In the genomic region with DNA sequence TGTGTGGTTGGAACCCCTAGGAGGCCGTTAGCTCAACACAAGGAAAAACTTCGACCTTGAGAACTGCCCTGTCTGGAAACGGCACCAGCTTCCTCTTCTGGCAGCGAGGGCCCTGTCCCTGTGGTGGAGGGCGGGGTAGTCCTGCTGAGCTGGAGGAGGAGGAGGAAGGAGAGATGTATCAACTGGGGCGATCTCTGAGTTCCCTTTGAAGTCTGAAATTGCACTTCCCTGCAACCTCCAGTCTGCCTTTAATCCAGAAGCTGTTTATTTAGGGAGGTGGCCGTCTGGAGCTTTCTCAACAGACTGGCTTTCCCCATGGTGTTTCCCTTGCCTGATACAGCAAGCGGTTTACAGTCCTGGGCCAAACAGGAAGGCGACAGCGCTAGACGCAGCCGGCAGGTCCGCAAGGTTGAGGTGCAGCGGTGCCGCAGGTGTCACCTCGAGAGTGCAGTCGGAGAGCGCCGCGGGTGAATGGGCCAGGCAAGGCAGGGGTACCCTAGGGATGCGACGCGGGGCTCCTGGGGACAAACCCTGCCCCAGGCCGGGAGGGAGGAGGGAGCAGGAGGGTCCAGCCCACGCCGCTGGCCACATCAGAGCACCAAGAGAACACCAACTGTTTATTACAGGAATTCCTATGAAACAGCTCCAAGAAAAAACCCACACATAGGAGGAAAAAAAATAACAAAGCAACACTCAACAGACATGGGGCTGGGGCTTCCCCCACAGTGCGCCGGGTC, we compare ENCODE assay signal across 8 cellular contexts. TPM values are rescaled to one million over a fixed set of nuclear protein-coding genes. Genes with fewer than 3 reads are reported as not detected.
DNase-seq lines count a peak whose midpoint lies in the region; ATAC-seq, FAIRE-seq and TF ChIP-seq lines count a peak whose summit lies in the region.

No MANE protein-coding gene starts in this region.

- H3K36me3 ChIP-seq in DOHH2 (ENCODE audit: control insufficient read depth, low read length) (no peaks in the 10 kb centered on the region), MG63 (peaks cover 16% of the 10 kb centered on the region), esophagus squamous epithelium (peaks cover 0 to 22% (median 0%) of the 10 kb centered on the region in 3 donors)
- H3K36me3 ChIP-seq in naive thymus-derived CD4-positive, alpha-beta T cell (ENCODE audit: control insufficient read depth in 2 of 3, insufficient read depth in 3 of 3, low read length in 3 of 3): no peaks in the 10 kb centered on the region

- DNase-seq in MG63 (peak; percentile 71), esophagus squamous epithelium (lab: John Stamatoyannopoulos, UW) (peak; percentile 35), urothelium cell line (ENCODE audit: low spot score) (no peak)
- DNase-seq in activated CD8-positive, alpha-beta T cell treated with anti-CD3 and anti-CD28 coated beads for 36 hours: peak; percentile 41
- peak in 5 of 9 donors; percentile 21 to 36 (median 27) for DNase-seq in naive thymus-derived CD4-positive, alpha-beta T cell

- peaks cover 56% of the 10 kb centered on the region for H3K27me3 ChIP-seq in DOHH2 (ENCODE audit: control insufficient read depth, low read length)
- no peaks in the 10 kb centered on the region for H3K27me3 ChIP-seq in MG63
- H3K27me3 ChIP-seq in esophagus squamous epithelium: no peaks in the 10 kb centered on the region
- H3K27me3 ChIP-seq in naive thymus-derived CD4-positive, alpha-beta T cell (ENCODE audit: control insufficient read depth in 2 of 2, insufficient read depth in 2 of 2, low read length in 2 of 2): peaks cover 0 to 4% of the 10 kb centered on the region in 2 donors

- 0% methylated on average over 13 to 14 of the region's 28 CpGs for WGBS in esophagus squamous epithelium, 2 donors

- H3K4me2 ChIP-seq in DOHH2 (ENCODE audit: low read length): peak overlapping the region; percentile 34

- H3K4me3 Mint-ChIP-seq in activated CD8-positive, alpha-beta T cell treated with anti-CD3 and anti-CD28 coated beads for 36 hours: peak overlapping the region; percentile 62
- H3K4me3 Mint-ChIP-seq in naive thymus-derived CD4-positive, alpha-beta T cell: peak overlapping the region; percentile 83 to 89 (median 86)

- no peak for FAIRE-seq in urothelium cell line (lab: Jason Lieb, UNC)

- no peaks in the 10 kb centered on the region for H3K36me3 Mint-ChIP-seq in activated CD8-positive, alpha-beta T cell treated with anti-CD3 and anti-CD28 coated beads for 36 hours (ENCODE audit: low read depth)
- peaks cover 0 to 2% (median 0%) of the 10 kb centered on the region in 5 donors for H3K36me3 Mint-ChIP-seq in naive thymus-derived CD4-positive, alpha-beta T cell

- CTCF ChIA-PET in activated CD8-positive, alpha-beta T cell treated with anti-CD3 and anti-CD28 coated beads for 36 hours (lab: Charles Lee): interaction anchor here (0.8 to 11.5 kb wide), 10 partner anchors 9 to 251 kb away, joined by 3 to 177 read pairs (median 5); no protein-coding TSS in a partner anchor
- CTCF ChIA-PET in naive thymus-derived CD4-positive, alpha-beta T cell (lab: Charles Lee): interaction anchor here (1.0 to 7.4 kb wide), 8 partner anchors 8 to 251 kb away, joined by 3 to 46 read pairs (median 4); a partner anchor contains a TSS

- no peak overlapping the region for H3K27ac Mint-ChIP-seq in activated CD8-positive, alpha-beta T cell treated with anti-CD3 and anti-CD28 coated beads for 36 hours
- H3K27ac Mint-ChIP-seq in naive thymus-derived CD4-positive, alpha-beta T cell: no peak overlapping the region

- ATAC-seq in activated CD8-positive, alpha-beta T cell treated with anti-CD3 and anti-CD28 coated beads for 36 hours: peak; percentile 75
- ATAC-seq in naive thymus-derived CD4-positive, alpha-beta T cell: peak; percentile 83
- ATAC-seq in HG02840 (IDR thresholded peaks at IDR 0.05; ENCODE audit: low FRiP score, unreplicated experiment) (no peak), HG03175 (IDR thresholded peaks at IDR 0.05; ENCODE audit: unreplicated experiment) (no peak)

- peaks cover 13% of the 10 kb centered on the region for H3K4me1 Mint-ChIP-seq in activated CD8-positive, alpha-beta T cell treated with anti-CD3 and anti-CD28 coated beads for 36 hours (ENCODE audit: low read depth)
- H3K4me1 Mint-ChIP-seq in naive thymus-derived CD4-positive, alpha-beta T cell: peaks cover 9 to 16% (median 13%) of the 10 kb centered on the region in 7 donors

- no peaks in the 10 kb centered on the region for H3K79me2 ChIP-seq in DOHH2 (ENCODE audit: control insufficient read depth, low read length)

- no peaks in the 10 kb centered on the region for H3K9me3 Mint-ChIP-seq in activated CD8-positive, alpha-beta T cell treated with anti-CD3 and anti-CD28 coated beads for 36 hours
- H3K9me3 Mint-ChIP-seq in naive thymus-derived CD4-positive, alpha-beta T cell: no peaks in the 10 kb centered on the region

- H3K4me1 ChIP-seq in DOHH2 (ENCODE audit: control insufficient read depth, low read length): peaks cover 17% of the 10 kb centered on the region
- H3K4me1 ChIP-seq in esophagus squamous epithelium: peaks cover 23 to 56% (median 33%) of the 10 kb centered on the region in 3 donors
- H3K4me1 ChIP-seq in naive thymus-derived CD4-positive, alpha-beta T cell (ENCODE audit: control insufficient read depth in 2 of 2, insufficient read depth in 2 of 2, low read length in 2 of 2): peaks cover 0 to 7% of the 10 kb centered on the region in 2 donors

- intact Hi-C loops in activated CD8-positive, alpha-beta T cell treated with anti-CD3 and anti-CD28 coated beads for 36 hours (cut with micrococcal nuclease): loop anchor here (5.0 kb wide), 1 partner anchor 311 kb away; no protein-coding TSS in a partner anchor
- intact Hi-C loops in esophagus squamous epithelium (cut with DNase I): loop anchor here (10.0 kb wide), 2 partner anchors 94 to 254 kb away; a partner anchor contains a TSS
- intact Hi-C loops in naive thymus-derived CD4-positive, alpha-beta T cell (cut with micrococcal nuclease): no loop called here

- H4K20me1 ChIP-seq in DOHH2 (ENCODE audit: control insufficient read depth, insufficient read depth, low read depth, low read length): no peaks in the 10 kb centered on the region

- no peak overlapping the region for H3K4me3 ChIP-seq in DOHH2 (ENCODE audit: low read length)
- no peak overlapping the region for H3K4me3 ChIP-seq in MG63
- peak overlapping the region; percentile 39 to 69 (median 45) for H3K4me3 ChIP-seq in esophagus squamous epithelium
- peak overlapping the region; percentile 60 for H3K4me3 ChIP-seq in naive thymus-derived CD4-positive, alpha-beta T cell (ENCODE audit: low read length)

- H3K27ac ChIP-seq in DOHH2 (ENCODE audit: low read depth, low read length) (no peak overlapping the region), esophagus squamous epithelium (peak overlapping the region; percentile 77 to 89 (median 83))
- no peak overlapping the region for H3K27ac ChIP-seq in naive thymus-derived CD4-positive, alpha-beta T cell (ENCODE audit: low read depth, low read length)

- TF ChIP-seq POLR2A in esophagus squamous epithelium (IDR thresholded peaks at IDR 0.05): no peak

- no peaks in the 10 kb centered on the region for H3K9me3 ChIP-seq in DOHH2 (ENCODE audit: control insufficient read depth, insufficient read depth, low read length)
- no peaks in the 10 kb centered on the region for H3K9me3 ChIP-seq in MG63
- H3K9me3 ChIP-seq in esophagus squamous epithelium: no peaks in the 10 kb centered on the region
- no peaks in the 10 kb centered on the region for H3K9me3 ChIP-seq in naive thymus-derived CD4-positive, alpha-beta T cell (ENCODE audit: control insufficient read depth in 2 of 3, low read length in 3 of 3)

- H3K27me3 Mint-ChIP-seq in activated CD8-positive, alpha-beta T cell treated with anti-CD3 and anti-CD28 coated beads for 36 hours: peaks cover 35% of the 10 kb centered on the region
- H3K27me3 Mint-ChIP-seq in naive thymus-derived CD4-positive, alpha-beta T cell: peaks cover 0 to 45% (median 12%) of the 10 kb centered on the region in 5 donors

- TF ChIP-seq CTCF in DOHH2 (IDR thresholded peaks at IDR 0.05; ENCODE audit: low read depth, low read length, poor library complexity, severe bottlenecking) (no peak), esophagus squamous epithelium (IDR thresholded peaks at IDR 0.05) (no peak)
- TF ChIP-seq CTCF in activated CD8-positive, alpha-beta T cell treated with anti-CD3 and anti-CD28 coated beads for 36 hours (IDR thresholded peaks at IDR 0.05): no peak

- H3F3A ChIP-seq in DOHH2 (ENCODE audit: control insufficient read depth, insufficient read depth): no peaks in the 10 kb centered on the region

- no peaks in the 10 kb centered on the region for H3K9me2 ChIP-seq in DOHH2 (replicated peaks; ENCODE audit: control insufficient read depth, low read length)

- POLR2A ChIA-PET in activated CD8-positive, alpha-beta T cell treated with anti-CD3 and anti-CD28 coated beads for 36 hours (lab: Charles Lee): interaction anchor here (0.8 to 3.1 kb wide), 8 partner anchors 10 to 136 kb away, joined by 3 to 15 read pairs (median 5); a partner anchor contains a TSS
- POLR2A ChIA-PET in naive thymus-derived CD4-positive, alpha-beta T cell (lab: Charles Lee): interaction anchor here (1.5 to 1.8 kb wide), 4 partner anchors 11 to 141 kb away, joined by 3 to 16 read pairs (median 6); a partner anchor contains a TSS

RNA-seq across cellular contexts. Expression of a gene that starts 11.3 kb away (rescaled TPM):
- 34.0 and 52.0 TPM in 2 replicates for total RNA-seq in MG63 (2014; rRNA removed; shearing (Covaris generic); ENCODE audit: low replicate concordance)
- total RNA-seq in activated CD8-positive, alpha-beta T cell treated with anti-CD3 and anti-CD28 coated beads for 36 hours: 10 to 100 TPM; 69.5 to 70.0 TPM
- 10 to 100 TPM in 3 of 4 donors, 1 to 10 TPM in 1; 9.9 to 25.2 (median 20.8) TPM for total RNA-seq in esophagus squamous epithelium
- 10 to 100 TPM; 13.0 to 40.5 (median 24.6) TPM for total RNA-seq in naive thymus-derived CD4-positive, alpha-beta T cell
- 10 to 100 TPM; 26.5 to 42.8 TPM for polyA plus RNA-seq in naive thymus-derived CD4-positive, alpha-beta T cell

Comparison
In these comparisons a context has a peak if more than half of its experiments do, and no peak if none do; other contexts are left out.
1. H3K27ac ChIP-seq: peak in esophagus squamous epithelium (4 of 4); none in DOHH2 (single experiment) and naive thymus-derived CD4-positive, alpha-beta T cell (single experiment).
2. H3K4me3 ChIP-seq: peak in esophagus squamous epithelium (4 of 4) and naive thymus-derived CD4-positive, alpha-beta T cell (single experiment); none in DOHH2 (single experiment) and MG63 (single experiment).
3. ATAC-seq: peak in activated CD8-positive, alpha-beta T cell treated with anti-CD3 and anti-CD28 coated beads for 36 hours (single experiment) and naive thymus-derived CD4-positive, alpha-beta T cell (single experiment); none in HG02840 (single experiment) and HG03175 (single experiment).
4. intact Hi-C loops: an anchor here in activated CD8-positive, alpha-beta T cell treated with anti-CD3 and anti-CD28 coated beads for 36 hours (5.0 kb wide) and esophagus squamous epithelium (10.0 kb wide); none called in naive thymus-derived CD4-positive, alpha-beta T cell.